In genomic region chr3:33941804-33942203, GRCh38 we compare ENCODE assay signal across 22 cellular contexts.
DNase-seq lines count a peak whose midpoint lies in the region; ATAC-seq and TF ChIP-seq lines count a peak whose summit lies in the region.
"Had no signal": no experiment of that assay in that cellular context is flagged by ENCODE, and none has a peak within 500 bp of the region (broad histone marks: within the 10 kb centered on the region; RNA-seq: fewer than 3 reads in every experiment).

No MANE protein-coding gene starts in this region.

- DNase-seq in activated T-cell treated with anti-CD3 and anti-CD28 coated beads, Interleukin-2, amount 50 U/mL, for 72 hours: peak; percentile 2 to 4
- DNase-seq in activated T-cell treated with anti-CD3 and anti-CD28 coated beads, Interleukin-2, amount 50 U/mL, for 1 hour: no peak
- DNase-seq in NCI-H1092 treated with DMSO at 0.1 percent for 48 hours (lab: John Stamatoyannopoulos, UW): no peak
- no peak for DNase-seq in spleen
- DNase-seq in SKM-1 treated with dmso at 0.1 percent for 144 hours (lab: John Stamatoyannopoulos, UW; ENCODE audit: unreplicated experiment): no peak
- DNase-seq: activated CD4-positive, alpha-beta memory T cell treated with anti-CD3 and anti-CD28 coated beads, Interleukin-2, amount 10 ng/mL, durations not matched to agents 7 days and 5 days; central memory CD4-positive, alpha-beta T cell; effector CD8-positive, alpha-beta T cell; glutamatergic neuron; KBM-7; left ventricle myocardium superior; NCI-H526 treated with DMSO at 0.1 percent for 48 hours; SHP77 treated with DMSO at 0.1 percent for 48 hours; stimulated activated CD8-positive, alpha-beta memory T cell treated with anti-CD3 and anti-CD28 coated beads, Interleukin-4, amount 100 ng/mL, for 48 hours had no signal

- no peaks in the 10 kb centered on the region for H3K4me1 ChIP-seq in spleen
- H3K4me1 ChIP-seq: A549 had no signal

- no peak overlapping the region for H3K4me3 Mint-ChIP-seq in activated T-cell treated with anti-CD3 and anti-CD28 coated beads, Interleukin-2, amount 50 U/mL, for 72 hours
- H3K4me3 Mint-ChIP-seq: activated CD4-positive, alpha-beta memory T cell treated with anti-CD3 and anti-CD28 coated beads, Interleukin-2, amount 10 ng/mL, durations not matched to agents 7 days and 5 days had no signal

- no peaks in the 10 kb centered on the region for H3K27me3 ChIP-seq in spleen (replicated peaks in 1 of 7)
- H3K27me3 ChIP-seq: BLaER1 treated with 17β-estradiol and CSF1 and Interleukin-3, amounts not matched to agents 10 nM and 100 nM had no signal

- H3K9me3 ChIP-seq in spleen: no peaks in the 10 kb centered on the region
- H3K9me3 ChIP-seq: A549, thoracic aorta had no signal

- H3K27me3 Mint-ChIP-seq in activated T-cell treated with anti-CD3 and anti-CD28 coated beads, Interleukin-2, amount 50 U/mL, for 72 hours (ENCODE audit: low read depth): peaks cover 41% of the 10 kb centered on the region

- no peak overlapping the region for H3K4me3 ChIP-seq in spleen
- H3K4me3 ChIP-seq: A549; BLaER1 treated with 17β-estradiol and CSF1 and Interleukin-3, amounts not matched to agents 10 nM and 100 nM; thoracic aorta had no signal

- 69 to 88% (median 79%) methylated on average over 1 of the region's 1 CpG for WGBS in spleen, 5 donors

- intact Hi-C loops in spleen (cut with DNase I; ENCODE audit: low total_unique reads): no loop called here

- TF ChIP-seq POLR2A in spleen (IDR thresholded peaks at IDR 0.05): no peak

- no peak overlapping the region for H3K27ac Mint-ChIP-seq in activated T-cell treated with anti-CD3 and anti-CD28 coated beads, Interleukin-2, amount 50 U/mL, for 72 hours
- H3K27ac Mint-ChIP-seq: activated CD4-positive, alpha-beta memory T cell treated with anti-CD3 and anti-CD28 coated beads, Interleukin-2, amount 10 ng/mL, durations not matched to agents 7 days and 5 days; activated T-helper 2 cell treated with anti-CD3 and anti-CD28 coated beads, Interferon-gamma antibody, Interleukin-2, Interleukin-4, amounts not matched to agents 10 μg/mL and 5 μg/mL and 100 μg/mL, durations not matched to agents 14 hours and 24 hours and 36 hours had no signal

- no peaks in the 10 kb centered on the region for H3K36me3 ChIP-seq in spleen
- H3K36me3 ChIP-seq: BLaER1 treated with 17β-estradiol and CSF1 and Interleukin-3, amounts not matched to agents 10 nM and 100 nM; thoracic aorta had no signal

- H3K27ac ChIP-seq in temporal lobe (ENCODE audit: low read depth, low read length) (peak overlapping the region; percentile 51), spleen (no peak overlapping the region)
- H3K27ac ChIP-seq: A549; BLaER1 treated with 17β-estradiol and CSF1 and Interleukin-3, amounts not matched to agents 10 nM and 100 nM; thoracic aorta; VCaP had no signal

- no peaks in the 10 kb centered on the region for H3K36me3 Mint-ChIP-seq in activated T-cell treated with anti-CD3 and anti-CD28 coated beads, Interleukin-2, amount 50 U/mL, for 72 hours (ENCODE audit: insufficient read depth in 2 of 2)

- TF ChIP-seq CTCF in spleen (IDR thresholded peaks at IDR 0.05 in 8 of 11, conservative IDR thresholded peaks at IDR 0.05 in 3 of 11): no peak

- no peaks in the 10 kb centered on the region for H3K9me3 Mint-ChIP-seq in activated T-cell treated with anti-CD3 and anti-CD28 coated beads, Interleukin-2, amount 50 U/mL, for 72 hours
- H3K9me3 Mint-ChIP-seq: activated CD4-positive, alpha-beta memory T cell treated with anti-CD3 and anti-CD28 coated beads, Interleukin-2, amount 10 ng/mL, durations not matched to agents 7 days and 5 days; activated T-helper 2 cell treated with anti-CD3 and anti-CD28 coated beads, Interferon-gamma antibody, Interleukin-2, Interleukin-4, amounts not matched to agents 10 μg/mL and 5 μg/mL and 100 μg/mL, durations not matched to agents 14 hours and 24 hours and 36 hours had no signal

- H3K4me1 Mint-ChIP-seq in activated T-cell treated with anti-CD3 and anti-CD28 coated beads, Interleukin-2, amount 50 U/mL, for 72 hours (ENCODE audit: low read depth): peaks cover 29% of the 10 kb centered on the region
- H3K4me1 Mint-ChIP-seq: activated CD4-positive, alpha-beta memory T cell treated with anti-CD3 and anti-CD28 coated beads, Interleukin-2, amount 10 ng/mL, durations not matched to agents 7 days and 5 days had no signal

- peak; percentile 80 to 93 for ATAC-seq in activated T-cell treated with anti-CD3 and anti-CD28 coated beads, Interleukin-2, amount 50 U/mL, for 72 hours (replicated peaks in 1 of 2)
- ATAC-seq in GM21786 (IDR thresholded peaks at IDR 0.05; ENCODE audit: unreplicated experiment) (peak; percentile 89), HG03520 (IDR thresholded peaks at IDR 0.05; ENCODE audit: unreplicated experiment) (peak; percentile 47)
- ATAC-seq: A549, left ventricle myocardium superior had no signal

Comparison
In these comparisons a context has a peak if more than half of its experiments do, and no peak if none do; other contexts are left out.
1. DNase-seq: peak in activated T-cell treated with anti-CD3 and anti-CD28 coated beads, Interleukin-2, amount 50 U/mL, for 72 hours (2 of 2); none in activated T-cell treated with anti-CD3 and anti-CD28 coated beads, Interleukin-2, amount 50 U/mL, for 1 hour (single experiment), NCI-H1092 treated with DMSO at 0.1 percent for 48 hours (single experiment), spleen (single experiment) and SKM-1 treated with dmso at 0.1 percent for 144 hours (single experiment).
2. Peak in every context shown above with its lines, with median percentiles within 50 percentile points of each other: ATAC-seq.